Comparison of ENCODE assay signal across 1 cellular context in genomic region chr1:207321045-207321789, GRCh38.
TF ChIP-seq lines count a peak whose summit lies in the region.

Gene CD55, plus strand, starts transcription at chr1:207321678. Its CDS starts 88 bp downstream, at chr1:207321766.

TF ChIP-seq in K562, 482 proteins besides CTCF, POLR2A, EP300 and RAD21 (continued from another document and continues in another):
- no peak; the same call in 1 of the 2 replicates for TF ChIP-seq STAT6 (CRISPR knock-in tag; IDR thresholded peaks at IDR 0.05)
- TF ChIP-seq SP2 (IDR thresholded peaks at IDR 0.05; ENCODE audit: extremely low read depth, low read depth, low read length, poor library complexity, severe bottlenecking) = no peak
- 0 out of 2 replicates have a peak, but pooled peaks have one; percentile 58 for TF ChIP-seq KDM2B (CRISPR knock-in tag; IDR thresholded peaks at IDR 0.05)
- TF ChIP-seq PREB (CRISPR knock-in tag; IDR thresholded peaks at IDR 0.05) = no peak
- peak; percentile 99 for TF ChIP-seq CBFB (CRISPR knock-in tag; IDR thresholded peaks at IDR 0.05)
- TF ChIP-seq NR1H2 (CRISPR knock-in tag; IDR thresholded peaks at IDR 0.05) = no peak
- peak; percentile 96 to 98 for TF ChIP-seq FOXK2 (conservative IDR thresholded peaks at IDR 0.05 in 1 of 2, IDR thresholded peaks at IDR 0.05 in 1 of 2; ENCODE audit: low read depth in 2 of 2)
- no peak for TF ChIP-seq HLTF (IDR thresholded peaks at IDR 0.05)
- no peak for TF ChIP-seq BRD4 (IDR thresholded peaks at IDR 0.05)
- TF ChIP-seq ZNF277 (CRISPR knock-in tag; IDR thresholded peaks at IDR 0.05; ENCODE audit: borderline replicate concordance) = no peak
- no peak for TF ChIP-seq ZNF76 (CRISPR knock-in tag; IDR thresholded peaks at IDR 0.05; ENCODE audit: borderline replicate concordance)
- no peak for TF ChIP-seq PURB (CRISPR knock-in tag; IDR thresholded peaks at IDR 0.05; ENCODE audit: low read depth)
- no peak for TF ChIP-seq CCAR2 (IDR thresholded peaks at IDR 0.05; ENCODE audit: low read depth, low read length)
- TF ChIP-seq MCM5 (IDR thresholded peaks at IDR 0.05; ENCODE audit: low read depth) = no peak
- TF ChIP-seq ZBTB2 (IDR thresholded peaks at IDR 0.05) = no peak
- TF ChIP-seq CBX3 (IDR thresholded peaks at IDR 0.05; ENCODE audit: borderline replicate concordance in 1 of 2, low read length in 2 of 2) = peak in 1 of 2 experiments; percentile 89; a peak in 1 of 3 replicates
- no peak for TF ChIP-seq ZNF133 (CRISPR knock-in tag; IDR thresholded peaks at IDR 0.05)
- no peak for TF ChIP-seq ZNF217 (CRISPR knock-in tag; IDR thresholded peaks at IDR 0.05)
- peak; percentile 78 for TF ChIP-seq MYNN (IDR thresholded peaks at IDR 0.05)
- no peak for TF ChIP-seq MYNN (CRISPR knock-in tag; IDR thresholded peaks at IDR 0.05)
- peak; percentile 8; the same call in 1 of the 2 replicates for TF ChIP-seq RFX5 (IDR thresholded peaks at IDR 0.05; ENCODE audit: low read depth, low read length)
- TF ChIP-seq ZNF551 (CRISPR knock-in tag; IDR thresholded peaks at IDR 0.05) = no peak
- TF ChIP-seq KHSRP (IDR thresholded peaks at IDR 0.05) = no peak
- no peak for TF ChIP-seq ZNF77 (CRISPR knock-in tag; IDR thresholded peaks at IDR 0.05)
- TF ChIP-seq E2F8 (IDR thresholded peaks at IDR 0.05; ENCODE audit: low read depth, partially characterized antibody) = peak; percentile 57
- no peak for TF ChIP-seq HSF4 (CRISPR knock-in tag; IDR thresholded peaks at IDR 0.05; ENCODE audit: borderline replicate concordance)
- TF ChIP-seq SREBF2 (CRISPR knock-in tag; IDR thresholded peaks at IDR 0.05) = no peak
- TF ChIP-seq JUND (IDR thresholded peaks at IDR 0.05; ENCODE audit: borderline replicate concordance, low read depth, low read length) = peak; percentile 85
- no peak; the same call in 1 of the 3 replicates for TF ChIP-seq JUND (tag; IDR thresholded peaks at IDR 0.05; ENCODE audit: borderline replicate concordance, low read depth, low read length)
- no peak for TF ChIP-seq THRAP3 (IDR thresholded peaks at IDR 0.05; ENCODE audit: borderline replicate concordance)
- TF ChIP-seq CSDE1 (IDR thresholded peaks at IDR 0.05) = no peak
- no peak for TF ChIP-seq MCM3 (IDR thresholded peaks at IDR 0.05)
- TF ChIP-seq KAT8 (IDR thresholded peaks at IDR 0.05; ENCODE audit: low read depth) = no peak
- TF ChIP-seq NFIC (IDR thresholded peaks at IDR 0.05) = peak; percentile 2
- peak; percentile 93; the same call in 1 of the 2 replicates for TF ChIP-seq RBM14 (IDR thresholded peaks at IDR 0.05; ENCODE audit: borderline replicate concordance, insufficient read depth, low read depth, low read length)
- TF ChIP-seq ZMIZ1 (IDR thresholded peaks at IDR 0.05; ENCODE audit: low read depth in 2 of 2, low read length in 2 of 2) = no peak; a peak in 1 of 4 replicates
- TF ChIP-seq EGR1 (conservative IDR thresholded peaks at IDR 0.05) = no peak
- no peak for TF ChIP-seq FOXA1 (IDR thresholded peaks at IDR 0.05; ENCODE audit: borderline replicate concordance)
- peak; percentile 80; the same call in 1 of the 2 replicates for TF ChIP-seq CREB3L1 (IDR thresholded peaks at IDR 0.05; ENCODE audit: borderline replicate concordance, low read depth)
- no peak for TF ChIP-seq ZNF586 (CRISPR knock-in tag; conservative IDR thresholded peaks at IDR 0.05)
- no peak for TF ChIP-seq ELF4 (CRISPR knock-in tag; IDR thresholded peaks at IDR 0.05)
- no peak for TF ChIP-seq ZNF408 (CRISPR knock-in tag; IDR thresholded peaks at IDR 0.05; ENCODE audit: low read depth)
- TF ChIP-seq GABPA (tag; conservative IDR thresholded peaks at IDR 0.05; ENCODE audit: low read depth) = peak; percentile 66
- no peak for TF ChIP-seq GTF2A2 (tag; IDR thresholded peaks at IDR 0.05)
- no peak for TF ChIP-seq CREBBP (IDR thresholded peaks at IDR 0.05; ENCODE audit: low read depth, low read length)
- no peak for TF ChIP-seq WHSC1 (IDR thresholded peaks at IDR 0.05; ENCODE audit: low read length)
- no peak for TF ChIP-seq SAP30 (IDR thresholded peaks at IDR 0.05; ENCODE audit: borderline replicate concordance, insufficient read depth, low read depth, low read length, poor library complexity, severe bottlenecking)
- TF ChIP-seq NFATC3 (IDR thresholded peaks at IDR 0.05) = no peak
- peak; percentile 77 for TF ChIP-seq USF1 (CRISPR knock-in tag; IDR thresholded peaks at IDR 0.05)
- TF ChIP-seq PTBP1 (IDR thresholded peaks at IDR 0.05; ENCODE audit: low read depth, low read length) = no peak; the same call in 1 of the 2 replicates
- TF ChIP-seq ERF (CRISPR knock-in tag; IDR thresholded peaks at IDR 0.05) = no peak
- 0 out of 2 replicates have a peak, but pooled peaks have one; percentile 15 for TF ChIP-seq ZNF224 (CRISPR knock-in tag; IDR thresholded peaks at IDR 0.05)
- TF ChIP-seq HOMEZ (CRISPR knock-in tag; IDR thresholded peaks at IDR 0.05) = no peak
- TF ChIP-seq IRF9 (tag; IDR thresholded peaks at IDR 0.05) = no peak
